In genomic region chr7:74349621-74350020, GRCh38 we compare ENCODE assay signal across 32 cellular contexts.
"Had no signal": no experiment of that assay in that cellular context is flagged by ENCODE, and none has a peak within 500 bp of the region (broad histone marks: within the 10 kb centered on the region; RNA-seq: fewer than 3 reads in every experiment).

No MANE protein-coding gene starts in this region.

- H3K9me3 ChIP-seq: adrenal gland, ascending aorta, body of pancreas, breast epithelium had no signal

- H3K27me3 ChIP-seq: adrenal gland, ascending aorta, body of pancreas, brain microvascular endothelial cell, breast epithelium, cardiac muscle cell had no signal

- ATAC-seq: activated naive CD4-positive, alpha-beta T cell treated with anti-CD3 and anti-CD28 coated beads, Interleukin-2, amount 50 U/mL, for 72 hours; activated naive CD8-positive, alpha-beta T cell treated with anti-CD3 and anti-CD28 coated beads, Interleukin-2, amount 50 U/mL, for 24 hours; activated T-cell treated with anti-CD3 and anti-CD28 coated beads, Interleukin-2, amount 50 U/mL, for 4 hours; activated T-cell treated with anti-CD3 and anti-CD28 coated beads, Interleukin-2, amount 50 U/mL, for 72 hours; activated T-helper 17 cell treated with anti-CD3 and anti-CD28 coated beads, Interleukin-2, amount 50 U/mL, for 72 hours; body of pancreas had no signal

- DNase-seq: activated effector memory CD4-positive, alpha-beta T cell treated with anti-CD3 and anti-CD28 coated beads, Interleukin-2, amount 50 U/mL, for 16 hours; activated effector memory CD4-positive, alpha-beta T cell treated with Interleukin-2 at 50 U/mL for 16 hours; activated gamma-delta T cell; activated gamma-delta T cell treated with Interleukin-2 at 50 U/mL for 16 hours; activated naive CD4-positive, alpha-beta T cell; activated naive CD4-positive, alpha-beta T cell treated with anti-CD3 and anti-CD28 coated beads for 36 hours; activated naive CD4-positive, alpha-beta T cell treated with anti-CD3 and anti-CD28 coated beads, Interleukin-2, amount 10 ng/mL, durations not matched to agents 7 days and 5 days; activated naive CD4-positive, alpha-beta T cell treated with anti-CD3 and anti-CD28 coated beads, Interleukin-2, amount 50 U/mL, for 16 hours; activated naive CD4-positive, alpha-beta T cell treated with Interleukin-2 at 50 U/mL for 16 hours; activated naive CD8-positive, alpha-beta T cell treated with anti-CD3 and anti-CD28 coated beads for 36 hours; activated naive CD8-positive, alpha-beta T cell treated with anti-CD3 and anti-CD28 coated beads, Interleukin-2, amount 10 ng/mL, durations not matched to agents 7 days and 5 days; activated naive CD8-positive, alpha-beta T cell treated with anti-CD3 and anti-CD28 coated beads, Interleukin-2, amount 50 U/mL, for 24 hours; activated T-cell treated with anti-CD3 and anti-CD28 coated beads, Interleukin-2, amount 50 U/mL, for 1 hour; activated T-cell treated with anti-CD3 and anti-CD28 coated beads, Interleukin-2, amount 50 U/mL, for 24 hours; activated T-cell treated with anti-CD3 and anti-CD28 coated beads, Interleukin-2, amount 50 U/mL, for 4 hours; activated T-cell treated with anti-CD3 and anti-CD28 coated beads, Interleukin-2, amount 50 U/mL, for 48 hours; activated T-cell treated with anti-CD3 and anti-CD28 coated beads, Interleukin-2, amount 50 U/mL, for 72 hours; adrenal gland; amniotic stem cell; amygdala; anterior cingulate cortex; aorta; body of pancreas; brain microvascular endothelial cell; caudate nucleus; central memory CD4-positive, alpha-beta T cell; cerebellar nuclear complex had no signal

- H3K4me3 ChIP-seq: adrenal gland, ascending aorta, body of pancreas, breast epithelium, cardiac muscle cell had no signal

- H3K27ac ChIP-seq: adrenal gland, ascending aorta, body of pancreas, brain microvascular endothelial cell, breast epithelium, cardiac muscle cell had no signal

- H3K36me3 ChIP-seq: adrenal gland, breast epithelium, cardiac muscle cell had no signal

- H3K4me1 ChIP-seq: adrenal gland, body of pancreas, breast epithelium had no signal
